28 cellular contexts compared by ENCODE assay signal in genomic region chr14:90849787-90850444, GRCh38. TPM values are rescaled to one million over a fixed set of nuclear protein-coding genes. Genes with fewer than 3 reads are reported as not detected.
DNase-seq lines count a peak whose midpoint lies in the region; FAIRE-seq and TF ChIP-seq lines count a peak whose summit lies in the region.
"Had no signal": no experiment of that assay in that cellular context is flagged by ENCODE, and none has a peak within 500 bp of the region (broad histone marks: within the 10 kb centered on the region; RNA-seq: fewer than 3 reads in every experiment).

No MANE protein-coding gene starts in this region.

- H3K79me2 ChIP-seq in keratinocyte (ENCODE audit: control insufficient read depth, insufficient read depth, low read length) = no peaks in the 10 kb centered on the region

- peak; percentile 9 for FAIRE-seq in keratinocyte (lab: Jason Lieb, UNC)

- no peaks in the 10 kb centered on the region for H3K27me3 Mint-ChIP-seq in activated CD4-positive, alpha-beta T cell treated with anti-CD3 and anti-CD28 coated beads, Interleukin-2, amount 10 ng/mL, durations not matched to agents 24 days and 14 days
- H3K27me3 Mint-ChIP-seq: activated naive CD4-positive, alpha-beta T cell treated with anti-CD3 and anti-CD28 coated beads, Interleukin-2, amount 10 ng/mL, durations not matched to agents 7 days and 5 days; CD4-positive, alpha-beta memory T cell; memory B cell; naive B cell; stimulated activated naive B cell treated with anti-CD40 and anti-IgM and Interleukin-4, amounts not matched to agents 10 μg/mL and 1 μg/mL and 100 μg/mL, for 72 hours had no signal

- no peaks in the 10 kb centered on the region for H3K9me3 Mint-ChIP-seq in activated CD4-positive, alpha-beta T cell treated with anti-CD3 and anti-CD28 coated beads, Interleukin-2, amount 10 ng/mL, durations not matched to agents 24 days and 14 days
- H3K9me3 Mint-ChIP-seq: activated naive CD4-positive, alpha-beta T cell treated with anti-CD3 and anti-CD28 coated beads, Interleukin-2, amount 10 ng/mL, durations not matched to agents 7 days and 5 days; activated T-helper 1 cell treated with anti-CD3 and anti-CD28 coated beads, Interleukin-12 subunit alpha, Interleukin-12 subunit beta, Interleukin-2, Interleukin-4 antibody, amounts not matched to agents 30 ng/mL and 10 ng/mL and 1 ng/mL, durations not matched to agents 14 hours and 24 hours and 36 hours; CD4-positive, alpha-beta memory T cell; memory B cell; stimulated activated naive B cell treated with anti-CD40 and anti-IgM and Interleukin-4, amounts not matched to agents 10 μg/mL and 1 μg/mL and 100 μg/mL, for 72 hours had no signal

- CTCF ChIA-PET in RWPE1 (lab: Yijun Ruan, JAX) = interaction anchor here (0.6 kb wide), 1 partner anchor 1836 kb away, joined by 3 read pairs; no protein-coding TSS in a partner anchor

- H3K27me3 ChIP-seq in keratinocyte (ENCODE audit: control insufficient read depth, extremely low read depth, insufficient read depth, low read length) (no peaks in the 10 kb centered on the region), skeletal muscle satellite cell (ENCODE audit: control insufficient read depth, insufficient read depth, low read length) (no peaks in the 10 kb centered on the region), prostate gland (replicated peaks; ENCODE audit: insufficient read depth) (no peaks in the 10 kb centered on the region)
- H3K27me3 ChIP-seq: brain microvascular endothelial cell, suprapubic skin, uterus had no signal

- H3K27ac ChIP-seq in RWPE1 (peak overlapping the region; percentile 56; the same call in 1 of the 2 replicates), keratinocyte (ENCODE audit: control insufficient read depth, insufficient read depth, low read length) (peak overlapping the region; percentile 82), prostate gland (no peak overlapping the region)
- H3K27ac ChIP-seq: suprapubic skin had no signal

- WGBS in prostate gland = 77% methylated on average over 7 of the region's 7 CpGs

- dilution Hi-C loops in keratinocyte (cut with MboI; ENCODE audit: extremely low pct_ligation_motif_present, low sequenced_read_pairs) = no loop called here

- H3K36me3 Mint-ChIP-seq in activated CD4-positive, alpha-beta T cell treated with anti-CD3 and anti-CD28 coated beads, Interleukin-2, amount 10 ng/mL, durations not matched to agents 24 days and 14 days (ENCODE audit: low read depth) = no peaks in the 10 kb centered on the region

- no peak overlapping the region for H3K27ac Mint-ChIP-seq in activated CD4-positive, alpha-beta T cell treated with anti-CD3 and anti-CD28 coated beads, Interleukin-2, amount 10 ng/mL, durations not matched to agents 24 days and 14 days
- H3K27ac Mint-ChIP-seq: activated naive CD4-positive, alpha-beta T cell treated with anti-CD3 and anti-CD28 coated beads, Interleukin-2, amount 10 ng/mL, durations not matched to agents 7 days and 5 days; activated T-helper 1 cell treated with anti-CD3 and anti-CD28 coated beads, Interleukin-12 subunit alpha, Interleukin-12 subunit beta, Interleukin-2, Interleukin-4 antibody, amounts not matched to agents 30 ng/mL and 10 ng/mL and 1 ng/mL, durations not matched to agents 14 hours and 24 hours and 36 hours; memory B cell; naive B cell; stimulated activated naive B cell treated with anti-CD40 and anti-IgM and Interleukin-4, amounts not matched to agents 10 μg/mL and 1 μg/mL and 100 μg/mL, for 72 hours had no signal

- H3K9me1 ChIP-seq in keratinocyte (ENCODE audit: control insufficient read depth, extremely low read depth, insufficient read depth, low read length) = no peaks in the 10 kb centered on the region

- DNase-seq in activated CD4-positive, alpha-beta T cell treated with anti-CD3 and anti-CD28 coated beads, Interleukin-2, amount 10 ng/mL, durations not matched to agents 24 days and 14 days = peak; percentile 43
- no peak for DNase-seq in activated CD4-positive, alpha-beta T cell treated with anti-CD3 and anti-CD28 coated beads for 48 hours
- DNase-seq in RWPE1 (ENCODE audit: low spot score) (no peak), keratinocyte (ENCODE audit: low read depth, low spot score) (no peak), prostate gland (ENCODE audit: low spot score) (no peak), COR-L47 (lab: John Stamatoyannopoulos, UW) (no peak), NCI-H128 (lab: John Stamatoyannopoulos, UW; ENCODE audit: unreplicated experiment) (no peak)
- DNase-seq: activated naive CD4-positive, alpha-beta T cell treated with anti-CD3 and anti-CD28 coated beads, Interleukin-2, amount 10 ng/mL, durations not matched to agents 7 days and 5 days; brain microvascular endothelial cell; CD4-positive, alpha-beta memory T cell; effector CD4-positive, alpha-beta T cell; erythroblast; Kasumi-1; left cardiac atrium; naive B cell; NCI-H446; NCI-H774; occipital lobe; right cardiac atrium; SHP77 treated with DMSO at 0.1 percent for 48 hours; stimulated activated CD4-positive, alpha-beta T cell treated with anti-CD3 and anti-CD28 coated beads, Interleukin-15, amount 100 ng/mL, for 24 hours; stimulated activated naive B cell treated with anti-CD40 and anti-IgM and Interleukin-4, amounts not matched to agents 10 μg/mL and 1 μg/mL and 100 μg/mL, for 72 hours had no signal

- H3K4me3 ChIP-seq in keratinocyte (ENCODE audit: control insufficient read depth in 2 of 3, extremely low read depth in 1 of 3, insufficient read depth in 2 of 3, low read depth in 1 of 3, low read length in 3 of 3) (no peak overlapping the region), skeletal muscle satellite cell (ENCODE audit: low read length) (no peak overlapping the region), prostate gland (no peak overlapping the region)
- H3K4me3 ChIP-seq: HAP-1, suprapubic skin, uterus had no signal

- TF ChIP-seq POLR2A in prostate gland (IDR thresholded peaks at IDR 0.05) = no peak

- H3K9ac ChIP-seq in keratinocyte (ENCODE audit: control insufficient read depth, extremely low read depth, insufficient read depth, low read length) (no peak overlapping the region), skeletal muscle satellite cell (ENCODE audit: low read depth, low read length) (no peak overlapping the region)

- no peaks in the 10 kb centered on the region for H4K20me1 ChIP-seq in keratinocyte (ENCODE audit: control insufficient read depth, extremely low read depth, insufficient read depth, low read length)

- peaks cover 2% of the 10 kb centered on the region for H3K4me1 Mint-ChIP-seq in activated CD4-positive, alpha-beta T cell treated with anti-CD3 and anti-CD28 coated beads, Interleukin-2, amount 10 ng/mL, durations not matched to agents 24 days and 14 days
- H3K4me1 Mint-ChIP-seq: activated naive CD4-positive, alpha-beta T cell treated with anti-CD3 and anti-CD28 coated beads, Interleukin-2, amount 10 ng/mL, durations not matched to agents 7 days and 5 days; memory B cell; naive B cell; stimulated activated naive B cell treated with anti-CD40 and anti-IgM and Interleukin-4, amounts not matched to agents 10 μg/mL and 1 μg/mL and 100 μg/mL, for 72 hours had no signal

- H3K9me3 ChIP-seq in keratinocyte (ENCODE audit: control insufficient read depth, low read depth, low read length) (no peaks in the 10 kb centered on the region), skeletal muscle satellite cell (replicated peaks; ENCODE audit: low read length) (no peaks in the 10 kb centered on the region), prostate gland (no peaks in the 10 kb centered on the region)
- H3K9me3 ChIP-seq: HAP-1, suprapubic skin, uterus had no signal

- H3K4me2 ChIP-seq in keratinocyte (ENCODE audit: control insufficient read depth, extremely low read depth, insufficient read depth, low read depth, low read length) (peak overlapping the region; percentile 69), skeletal muscle satellite cell (ENCODE audit: low read length) (peak overlapping the region; percentile 71)

- H3K4me1 ChIP-seq in keratinocyte (ENCODE audit: control insufficient read depth, extremely low read depth, insufficient read depth, low read length) (peaks cover 28% of the 10 kb centered on the region), skeletal muscle satellite cell (ENCODE audit: control insufficient read depth, insufficient read depth, low read length) (peaks cover 28% of the 10 kb centered on the region), prostate gland (replicated peaks) (no peaks in the 10 kb centered on the region)
- H3K4me1 ChIP-seq: HAP-1, suprapubic skin, uterus had no signal

- intact Hi-C loops in activated CD4-positive, alpha-beta T cell treated with anti-CD3 and anti-CD28 coated beads, Interleukin-2, amount 10 ng/mL, durations not matched to agents 24 days and 14 days (cut with micrococcal nuclease) = no loop called here
- intact Hi-C loops in prostate gland (cut with DNase I) = no loop called here

- POLR2A ChIA-PET in RWPE1 (lab: Yijun Ruan, JAX; ENCODE audit: low non-redundant PET) = no interaction called here

- TF ChIP-seq CTCF in RWPE1 (conservative IDR thresholded peaks at IDR 0.05; ENCODE audit: low read depth) (no peak), keratinocyte (optimal IDR thresholded peaks at IDR 0.05 in 1 of 3, IDR thresholded peaks at IDR 0.05 in 1 of 3, conservative IDR thresholded peaks at IDR 0.05 in 1 of 3; ENCODE audit: extremely low read depth in 1 of 3, insufficient read depth in 2 of 3, low read length in 3 of 3) (no peak), prostate gland (IDR thresholded peaks at IDR 0.05) (no peak)

- no peak overlapping the region for H2AFZ ChIP-seq in keratinocyte (ENCODE audit: control insufficient read depth, low read length)

- H3K36me3 ChIP-seq in keratinocyte (ENCODE audit: control insufficient read depth in 2 of 2, extremely low read depth in 1 of 2, insufficient read depth in 2 of 2, low read length in 2 of 2) (no peaks in the 10 kb centered on the region), skeletal muscle satellite cell (ENCODE audit: insufficient read depth, low read length) (no peaks in the 10 kb centered on the region), prostate gland (no peaks in the 10 kb centered on the region)
- H3K36me3 ChIP-seq: brain microvascular endothelial cell, HAP-1, suprapubic skin, uterus had no signal

- no peak overlapping the region for H3K4me3 Mint-ChIP-seq in activated CD4-positive, alpha-beta T cell treated with anti-CD3 and anti-CD28 coated beads, Interleukin-2, amount 10 ng/mL, durations not matched to agents 24 days and 14 days
- H3K4me3 Mint-ChIP-seq: activated naive CD4-positive, alpha-beta T cell treated with anti-CD3 and anti-CD28 coated beads, Interleukin-2, amount 10 ng/mL, durations not matched to agents 7 days and 5 days; activated T-helper 1 cell treated with anti-CD3 and anti-CD28 coated beads, Interleukin-12 subunit alpha, Interleukin-12 subunit beta, Interleukin-2, Interleukin-4 antibody, amounts not matched to agents 30 ng/mL and 10 ng/mL and 1 ng/mL, durations not matched to agents 14 hours and 24 hours and 36 hours; CD4-positive, alpha-beta memory T cell; memory B cell; naive B cell; stimulated activated naive B cell treated with anti-CD40 and anti-IgM and Interleukin-4, amounts not matched to agents 10 μg/mL and 1 μg/mL and 100 μg/mL, for 72 hours had no signal

RNA-seq across cellular contexts. Expression of gene TTC7B, which starts 33.7 kb away (rescaled TPM):
- total RNA-seq in activated CD4-positive, alpha-beta T cell treated with anti-CD3 and anti-CD28 coated beads, Interleukin-2, amount 10 ng/mL, durations not matched to agents 24 days and 14 days = 2.4 and 5.4 TPM in 2 replicates
- polyA plus RNA-seq in keratinocyte = 15.1 to 42.2 TPM (median 21.4 TPM) in 3 replicates
- 15.9 TPM for polyA plus RNA-seq in keratinocyte (2011; ENCODE audit: low read depth)
- 36.9 and 45.8 TPM in 2 replicates for polyA plus RNA-seq in keratinocyte (2011; cell fraction: cytosol; rRNA removed)
- 22.8 and 32.2 TPM in 2 replicates for polyA plus RNA-seq in keratinocyte (2011; cell fraction: nucleus; rRNA removed)
- polyA plus RNA-seq in keratinocyte (2012; ENCODE audit: low replicate concordance) = 15.3 and 31.8 TPM in 2 replicates
- polyA minus RNA-seq in keratinocyte = 53.7 to 71.5 TPM (median 57.7 TPM) in 3 replicates
- polyA minus RNA-seq in keratinocyte (2011; cell fraction: cytosol; rRNA and poly(A)+ RNA removed) = 68.7 TPM
- 20.9 and 50.6 TPM in 2 replicates for polyA minus RNA-seq in keratinocyte (2011; cell fraction: nucleus; rRNA and poly(A)+ RNA removed)
- total RNA-seq in skeletal muscle satellite cell (2012; rRNA removed) = 9.4 and 16.5 TPM in 2 replicates
- total RNA-seq in prostate gland = 10 to 100 TPM; 25.0 to 40.7 TPM

Comparison
In these comparisons a context has a peak if more than half of its experiments do, and no peak if none do; other contexts are left out.
1. H3K27ac ChIP-seq: peak in RWPE1 (single experiment) and keratinocyte (single experiment); none in prostate gland (0 of 2).